In the genomic region with DNA sequence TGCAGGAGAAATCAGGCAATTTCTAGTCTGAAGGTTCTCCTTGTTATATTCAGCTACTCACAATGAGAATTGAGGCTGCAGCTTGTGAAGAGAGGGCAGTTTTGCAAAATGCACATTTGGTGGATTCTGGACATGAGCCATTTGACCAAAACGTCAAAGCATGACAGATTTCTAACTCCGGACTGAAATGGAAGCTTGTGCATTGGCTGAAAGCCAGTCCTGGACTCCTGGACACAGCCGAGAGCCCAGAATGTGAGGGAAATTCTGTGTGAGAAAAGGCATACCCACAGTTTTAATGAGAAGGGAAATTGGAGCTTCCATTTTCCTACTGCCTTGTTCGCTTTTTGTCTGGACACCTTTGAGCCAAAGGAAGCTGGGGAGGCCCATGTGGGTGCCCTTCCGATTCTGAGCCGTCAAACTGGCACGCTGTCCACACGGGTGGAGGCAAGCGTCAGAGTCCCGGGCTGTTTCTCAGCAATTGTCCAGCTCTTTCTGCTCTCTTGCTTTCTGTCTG, we compare ENCODE assay signal across 1 cellular context.
TF ChIP-seq lines count a peak whose summit lies in the region.

No MANE protein-coding gene starts in this region.

TF ChIP-seq in HepG2, 621 proteins besides CTCF, POLR2A, EP300 and RAD21 (continued from another document):
- TF ChIP-seq, protein P1, sequence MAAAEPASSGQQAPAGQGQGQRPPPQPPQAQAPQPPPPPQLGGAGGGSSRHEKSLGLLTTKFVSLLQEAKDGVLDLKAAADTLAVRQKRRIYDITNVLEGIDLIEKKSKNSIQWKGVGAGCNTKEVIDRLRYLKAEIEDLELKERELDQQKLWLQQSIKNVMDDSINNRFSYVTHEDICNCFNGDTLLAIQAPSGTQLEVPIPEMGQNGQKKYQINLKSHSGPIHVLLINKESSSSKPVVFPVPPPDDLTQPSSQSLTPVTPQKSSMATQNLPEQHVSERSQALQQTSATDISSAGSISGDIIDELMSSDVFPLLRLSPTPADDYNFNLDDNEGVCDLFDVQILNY (CRISPR knock-in tag; conservative IDR thresholded peaks at IDR 0.05) = no peak
- TF ChIP-seq ZNF3 (CRISPR knock-in tag; IDR thresholded peaks at IDR 0.05) (no peak), MEF2D (CRISPR knock-in tag; IDR thresholded peaks at IDR 0.05) (no peak), HMGXB4 (CRISPR knock-in tag; IDR thresholded peaks at IDR 0.05; ENCODE audit: borderline replicate concordance in 1 of 2, low read depth in 1 of 2) (no peak), TOE1 (CRISPR knock-in tag; IDR thresholded peaks at IDR 0.05) (no peak), TRIM24 (CRISPR knock-in tag; IDR thresholded peaks at IDR 0.05) (no peak), ZNF768 (CRISPR knock-in tag; IDR thresholded peaks at IDR 0.05) (no peak), TCF7 (IDR thresholded peaks at IDR 0.05; ENCODE audit: low read depth) (no peak), ZNF382 (CRISPR knock-in tag; IDR thresholded peaks at IDR 0.05; ENCODE audit: borderline replicate concordance) (no peak), ZNF329 (CRISPR knock-in tag; IDR thresholded peaks at IDR 0.05; ENCODE audit: low read depth) (no peak)
